ENCODE assay signal across 27 cellular contexts in genomic region chr5:55372130-55372925, GRCh38.
DNase-seq lines count a peak whose midpoint lies in the region; ATAC-seq, FAIRE-seq and TF ChIP-seq lines count a peak whose summit lies in the region.
"Had no signal": no experiment of that assay in that cellular context is flagged by ENCODE, and none has a peak within 500 bp of the region (broad histone marks: within the 10 kb centered on the region; RNA-seq: fewer than 3 reads in every experiment).

No MANE protein-coding gene starts in this region.

- SMC1A ChIA-PET in GM12878 (lab: Charles Lee; ENCODE audit: uncharacterized antibody, unreplicated experiment), result interaction anchor here (0.7 to 0.9 kb wide), 2 partner anchors 9 to 1436 kb away, joined by 3 to 4 read pairs; no protein-coding TSS in a partner anchor

- peak; percentile 54 for FAIRE-seq in GM12878 (lab: Jason Lieb, UNC)
- FAIRE-seq: GM18507, HTR-8/SVneo had no signal

- in situ Hi-C loops in GM12878 (cut with MboI), result no loop called here

- H4K20me1 ChIP-seq in GM12878 (ENCODE audit: control insufficient read depth, insufficient read depth), result no peaks in the 10 kb centered on the region

- no peaks in the 10 kb centered on the region for H3K27me3 Mint-ChIP-seq in Calu3 (ENCODE audit: unreplicated experiment)
- H3K27me3 Mint-ChIP-seq: CD4-positive, alpha-beta memory T cell had no signal

- peaks cover 9% of the 10 kb centered on the region for H3K9me3 Mint-ChIP-seq in Calu3 (ENCODE audit: low read depth, unreplicated experiment)

- intact Hi-C loops in Calu3 (cut with micrococcal nuclease; ENCODE audit: unreplicated experiment) (no loop called here), GM12878 (cut with micrococcal nuclease; ENCODE audit: unreplicated experiment) (no loop called here), left colon (cut with DNase I, micrococcal nuclease) (no loop called here), Right ventricle myocardium inferior (cut with DNase I) (no loop called here)

- TF ChIP-seq RAD21 in GM12878 (IDR thresholded peaks at IDR 0.05; ENCODE audit: insufficient read depth, low read depth, low read length), result no peak

- H3K9ac ChIP-seq in GM12878 (ENCODE audit: control insufficient read depth, insufficient read depth, low read length), result no peak overlapping the region

- no peaks in the 10 kb centered on the region for H3K79me2 ChIP-seq in GM12878 (ENCODE audit: control insufficient read depth, insufficient read depth, low read length)

- H3K9me3 ChIP-seq in HEK293 (ENCODE audit: control insufficient read depth, insufficient read depth, low read depth, low read length) (no peaks in the 10 kb centered on the region), GM12878 (replicated peaks; ENCODE audit: control insufficient read depth, insufficient read depth, low read length) (peaks cover 6% of the 10 kb centered on the region)
- H3K9me3 ChIP-seq: HAP-1, MG63 had no signal

- no peak overlapping the region for H3K4me2 ChIP-seq in GM12878 (ENCODE audit: control insufficient read depth, insufficient read depth)
- H3K4me2 ChIP-seq: PC-9 had no signal

- RAD21 ChIA-PET in GM12878 (lab: Charles Lee; ENCODE audit: unreplicated experiment), result no interaction called here

- ATAC-seq in GM12878 (no peak), left colon (peak; percentile 19), Right ventricle myocardium inferior (no peak), GM21529 (IDR thresholded peaks at IDR 0.05; ENCODE audit: unreplicated experiment) (no peak)

- no peak for TF ChIP-seq POLR2A in GM12878 (IDR thresholded peaks at IDR 0.05; ENCODE audit: low read depth, low read length)

- H3K36me3 Mint-ChIP-seq in Calu3 (ENCODE audit: insufficient read depth, unreplicated experiment), result peaks cover 13% of the 10 kb centered on the region

- peak overlapping the region; percentile 50 for H3K27ac Mint-ChIP-seq in Calu3 (ENCODE audit: unreplicated experiment)

- TF ChIP-seq EP300 in GM12878 (IDR thresholded peaks at IDR 0.05; ENCODE audit: borderline replicate concordance in 1 of 2, control insufficient read depth in 1 of 2, low read depth in 2 of 2, low read length in 2 of 2), result no peak

- POLR2A ChIA-PET in HEK293 (lab: Yijun Ruan, JAX), result interaction anchor here (0.5 to 0.6 kb wide), 2 partner anchors 62 to 411 kb away, joined by 3 to 4 read pairs; no protein-coding TSS in a partner anchor
- POLR2A ChIA-PET in GM12878 (lab: Charles Lee), result no interaction called here

- CTCF ChIA-PET in Calu3 (lab: Charles Lee), result no interaction called here
- CTCF ChIA-PET in HEK293 (lab: Yijun Ruan, JAX), result interaction anchor here (0.7 kb wide), 1 partner anchor 17 kb away, joined by 3 read pairs; no protein-coding TSS in a partner anchor
- CTCF ChIA-PET in GM12878 (lab: Yijun Ruan, JAX), result interaction anchor here (0.6 to 1.5 kb wide), 3 partner anchors 9 to 1947 kb away, joined by 3 to 5 read pairs (median 3); no protein-coding TSS in a partner anchor

- H3K36me3 ChIP-seq in HEK293 (ENCODE audit: control insufficient read depth in 2 of 2, insufficient read depth in 1 of 2, low read length in 2 of 2), result peaks cover 24 to 45% of the 10 kb centered on the region in 2 experiments
- H3K36me3 ChIP-seq in GM12878 (ENCODE audit: control insufficient read depth in 2 of 2, insufficient read depth in 2 of 2, low read length in 1 of 2), result peaks cover 0 to 15% of the 10 kb centered on the region in 2 experiments; a peak in 2 of 4 replicates

- TF ChIP-seq CTCF in Calu3 (IDR thresholded peaks at IDR 0.05; ENCODE audit: unreplicated experiment) (no peak), HEK293 (tag by site-specific recombination; IDR thresholded peaks at IDR 0.05) (no peak), GM12878 (IDR thresholded peaks at IDR 0.05 in 2 of 3, conservative IDR thresholded peaks at IDR 0.05 in 1 of 3; ENCODE audit: control insufficient read depth in 2 of 3, extremely low read depth in 1 of 3, insufficient read depth in 1 of 3, low read depth in 3 of 3, low read length in 3 of 3) (no peak)

- DNase-seq in Calu3, result no peak
- no peak for DNase-seq in GM12878 (ENCODE audit: low read depth, low spot score)
- DNase-seq in left colon, result no peak
- no peak for DNase-seq in Right ventricle myocardium inferior (ENCODE audit: missing footprints)
- DNase-seq in NCI-H1930 (lab: John Stamatoyannopoulos, UW), result no peak
- DNase-seq in SKM-1 treated with dmso at 0.1 percent for 144 hours (lab: John Stamatoyannopoulos, UW; ENCODE audit: unreplicated experiment), result no peak
- DNase-seq: C1 segment of cervical spinal cord; CD4-positive, alpha-beta memory T cell; COR-L47; DMS 273 treated with DMSO at 0.1 percent for 48 hours; DND-41; GOT3; KG1; MG63; NCI-H1694; NCI-H2081; NCI-H2171 treated with DMSO at 0.1 percent for 48 hours; NCI-H446 treated with DMSO at 0.1 percent for 48 hours; NCI-H526; PC-9; RPMI8226; SHP77 treated with DMSO at 0.1 percent for 48 hours had no signal

- no TSS peak for BruUV-seq in Calu3 (replicated peaks; lab: Mats Ljungman, UMichigan)
- BruUV-seq in GM12878 (replicated peaks; lab: Mats Ljungman, UMichigan), result TSS peak; percentile 10

- H3K4me3 ChIP-seq in HEK293 (ENCODE audit: low read depth, low read length) (no peak overlapping the region), GM12878 (no peak overlapping the region)
- H3K4me3 ChIP-seq: HAP-1, MG63, PC-9 had no signal

- H3K4me1 Mint-ChIP-seq in Calu3 (ENCODE audit: low read depth, unreplicated experiment), result peaks cover 12% of the 10 kb centered on the region
- H3K4me1 Mint-ChIP-seq: CD4-positive, alpha-beta memory T cell had no signal

- H2AFZ ChIP-seq in GM12878 (ENCODE audit: control insufficient read depth, low read depth, low read length), result no peak overlapping the region
- H2AFZ ChIP-seq: PC-9 had no signal

- WGBS in GM12878 (ENCODE audit: insufficient coverage, insufficient replicate concordance, low lambda C conversion rate, missing lambda C conversion rate), result 96% methylated on average over 7 of the region's 7 CpGs

- H3K27ac ChIP-seq in HEK293 (ENCODE audit: extremely low read depth, low read depth, low read length) (no peak overlapping the region), GM12878 (ENCODE audit: control insufficient read depth, insufficient read depth) (no peak overlapping the region)
- H3K27ac ChIP-seq: PC-9 had no signal

- no peaks in the 10 kb centered on the region for H3K27me3 ChIP-seq in GM12878 (replicated peaks in 1 of 2; ENCODE audit: control insufficient read depth in 2 of 2, insufficient read depth in 2 of 2, low read length in 1 of 2)
- H3K27me3 ChIP-seq: MG63 had no signal

- H3K4me3 Mint-ChIP-seq in Calu3 (ENCODE audit: low read depth, unreplicated experiment), result no peak overlapping the region
- H3K4me3 Mint-ChIP-seq: CD4-positive, alpha-beta memory T cell had no signal

- H3K4me1 ChIP-seq in HEK293 (ENCODE audit: control insufficient read depth, insufficient read depth, low read length), result no peaks in the 10 kb centered on the region
- H3K4me1 ChIP-seq in GM12878 (ENCODE audit: control insufficient read depth, insufficient read depth, low read length), result no peaks in the 10 kb centered on the region
- H3K4me1 ChIP-seq: HAP-1 had no signal

TF ChIP-seq in GM12878, 131 proteins besides CTCF, POLR2A, EP300 and RAD21:
- TF ChIP-seq KDM1A (IDR thresholded peaks at IDR 0.05; ENCODE audit: borderline replicate concordance) (no peak), BRCA1 (IDR thresholded peaks at IDR 0.05; ENCODE audit: low read depth, low read length) (no peak), ASH2L (IDR thresholded peaks at IDR 0.05; ENCODE audit: borderline replicate concordance, low read depth) (no peak), RCOR1 (conservative IDR thresholded peaks at IDR 0.05; ENCODE audit: low read depth, low read length) (no peak), NFIC (IDR thresholded peaks at IDR 0.05; ENCODE audit: low read depth, low read length) (no peak), USF1 (IDR thresholded peaks at IDR 0.05; ENCODE audit: borderline replicate concordance, extremely low read length, insufficient read depth, low read depth, low read length) (no peak), EED (IDR thresholded peaks at IDR 0.05; ENCODE audit: low read depth) (no peak), HDGF (IDR thresholded peaks at IDR 0.05) (no peak), SP1 (IDR thresholded peaks at IDR 0.05; ENCODE audit: low read depth, low read length) (no peak)
